In the genomic region with DNA sequence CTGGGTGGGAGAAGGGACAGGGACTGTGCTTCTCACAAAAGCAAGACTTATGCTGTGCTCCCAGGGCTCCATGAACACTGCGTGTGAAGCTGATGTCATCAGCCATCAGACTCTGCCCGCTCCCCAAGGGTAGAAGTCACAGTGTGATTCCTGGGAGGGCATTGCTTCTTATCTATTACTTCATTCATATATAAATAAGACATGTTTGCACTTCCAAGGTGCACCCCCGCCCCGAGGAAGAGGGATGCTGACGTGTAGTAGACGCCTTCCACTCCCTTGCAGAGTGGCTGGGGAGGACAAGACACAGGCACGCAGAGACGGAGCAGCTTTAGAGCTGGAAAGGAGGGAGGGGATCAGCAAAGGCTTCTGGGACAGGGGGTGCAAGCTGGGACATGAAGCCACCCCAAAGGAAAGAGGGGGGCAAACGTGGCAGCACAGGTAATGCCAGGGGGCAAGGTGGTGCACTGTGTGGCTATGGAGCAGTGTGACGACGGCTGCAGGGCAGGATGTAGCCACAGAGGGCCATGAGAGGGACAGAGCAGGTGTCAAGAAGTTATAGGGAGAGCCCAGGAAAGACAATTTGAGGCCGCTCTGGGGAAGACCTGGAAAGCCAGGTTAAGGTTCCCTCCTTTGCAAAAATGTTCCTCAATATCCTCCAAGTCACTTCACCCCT, we compare ENCODE assay signal across 19 cellular contexts.
"Had no signal": no experiment of that assay in that cellular context is flagged by ENCODE, and none has a peak within 500 bp of the region (broad histone marks: within the 10 kb centered on the region; RNA-seq: fewer than 3 reads in every experiment).

No MANE protein-coding gene starts in this region.

- ATAC-seq: activated CD8-positive, alpha-beta T cell treated with anti-CD3 and anti-CD28 coated beads, Interleukin-2, amount 10 ng/mL, durations not matched to agents 7 days and 5 days; heart left ventricle; sciatic nerve had no signal

- DNase-seq: activated CD4-positive, alpha-beta T cell treated with anti-CD3 and anti-CD28 coated beads for 4 hours; activated CD8-positive, alpha-beta memory T cell treated with anti-CD3 and anti-CD28 coated beads, Interleukin-2, amount 50 U/mL, for 48 hours; activated CD8-positive, alpha-beta T cell treated with anti-CD3 and anti-CD28 coated beads, Interleukin-2, amount 10 ng/mL, durations not matched to agents 7 days and 5 days; activated naive CD4-positive, alpha-beta T cell; aorta; central memory CD4-positive, alpha-beta T cell; endodermal cell; foreskin fibroblast; heart left ventricle; kidney; left ventricle myocardium inferior; SK-N-SH; stimulated activated CD4-positive, alpha-beta T cell treated with anti-CD3 and anti-CD28 coated beads, Interleukin-12 subunit alpha, Interleukin-12 subunit beta, amount 100 ng/mL, for 4 hours; stimulated activated naive CD4-positive, alpha-beta T cell treated with Interleukin-2 at 50 U/mL for 16 hours; upper lobe of left lung had no signal

- H3K36me3 ChIP-seq: esophagus muscularis mucosa, heart left ventricle, left ventricle myocardium inferior, neutrophil, suprapubic skin, upper lobe of left lung had no signal

- H3K4me2 ChIP-seq: SK-N-SH had no signal

- H3K27ac ChIP-seq: left ventricle myocardium inferior, neutrophil, suprapubic skin, upper lobe of left lung had no signal

- H3K4me3 ChIP-seq: esophagus muscularis mucosa, heart left ventricle, left ventricle myocardium inferior, suprapubic skin, upper lobe of left lung had no signal

- H3K9ac ChIP-seq: SK-N-SH had no signal

- FAIRE-seq: kidney had no signal

- H3K27me3 ChIP-seq: esophagus muscularis mucosa, neutrophil, upper lobe of left lung had no signal

- H3K9me3 ChIP-seq: esophagus muscularis mucosa, heart left ventricle, left ventricle myocardium inferior, neutrophil, SK-N-SH, suprapubic skin, upper lobe of left lung had no signal
